Comparison of ENCODE assay signal across 7 cellular contexts in the genomic region with DNA sequence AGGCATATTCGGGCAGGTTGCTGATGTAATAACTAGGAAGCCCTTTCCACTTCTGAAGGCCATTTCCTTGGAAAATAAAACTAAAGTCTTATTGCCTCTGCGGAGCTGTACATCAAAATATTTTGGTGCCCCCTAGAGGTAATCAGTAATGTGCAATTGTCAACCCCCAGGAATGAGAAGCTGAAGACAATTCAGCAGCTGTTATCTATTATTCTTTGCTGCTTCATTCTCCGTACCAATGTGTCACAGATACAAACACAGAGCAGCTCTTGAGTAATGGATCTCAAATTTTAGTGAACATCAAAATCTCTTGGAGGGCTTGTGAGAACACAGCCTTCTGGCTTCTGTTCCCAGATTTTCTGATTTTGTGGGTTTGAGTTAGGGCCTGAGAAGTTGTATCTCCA. TPM values are rescaled to one million over a fixed set of nuclear protein-coding genes. Genes with fewer than 3 reads are reported as not detected.
DNase-seq lines count a peak whose midpoint lies in the region; ATAC-seq and TF ChIP-seq lines count a peak whose summit lies in the region.

No MANE protein-coding gene starts in this region.

- no peak for TF ChIP-seq EP300 in suprapubic skin (IDR thresholded peaks at IDR 0.05)

- H3K9me3 ChIP-seq in SJCRH30 (replicated peaks) (no peaks in the 10 kb centered on the region), suprapubic skin (no peaks in the 10 kb centered on the region), aorta (ENCODE audit: control insufficient read depth, low read length) (no peaks in the 10 kb centered on the region)

- no peak for TF ChIP-seq POLR2A in suprapubic skin (IDR thresholded peaks at IDR 0.05)

- peak; percentile 29 for DNase-seq in GM12865 (ENCODE audit: low read depth)
- peak; percentile 72 to 81 for DNase-seq in Kasumi-1 (lab: John Stamatoyannopoulos, UW)
- DNase-seq in SJCRH30 = peak; percentile 16 to 66
- peak; percentile 89 for DNase-seq in fibroblast of the aortic adventitia (ENCODE audit: low read depth)
- DNase-seq in sciatic nerve (ENCODE audit: low spot score) = no peak
- DNase-seq in suprapubic skin (ENCODE audit: low spot score in 2 of 2) = no peak
- DNase-seq in aorta = no peak

- intact Hi-C loops in sciatic nerve (cut with DNase I) = no loop called here
- intact Hi-C loops in aorta (cut with DNase I) = loop anchor here in 1 of 2 donors (10.0 kb wide), 1 partner anchor 1023 kb away; no protein-coding TSS in a partner anchor

- H3K36me3 ChIP-seq in SJCRH30 (no peaks in the 10 kb centered on the region), suprapubic skin (no peaks in the 10 kb centered on the region), aorta (ENCODE audit: control insufficient read depth in 1 of 2, insufficient read depth in 2 of 2, low read length in 1 of 2) (no peaks in the 10 kb centered on the region)

- H3K27me3 ChIP-seq in SJCRH30 (peaks cover 8% of the 10 kb centered on the region; the same call in 1 of the 2 replicates), suprapubic skin (peaks cover 10% of the 10 kb centered on the region), aorta (ENCODE audit: control insufficient read depth in 1 of 2, insufficient read depth in 2 of 2, low read length in 1 of 2) (no peaks in the 10 kb centered on the region)

- H3K4me1 ChIP-seq in SJCRH30 (no peaks in the 10 kb centered on the region), suprapubic skin (peaks cover 18% of the 10 kb centered on the region), aorta (ENCODE audit: control insufficient read depth in 1 of 2, insufficient read depth in 2 of 2, low read length in 2 of 2) (no peaks in the 10 kb centered on the region)

- ATAC-seq in sciatic nerve (peak; percentile 61), aorta (ENCODE audit: low FRiP score) (no peak)

- 4% methylated on average over 3 of the region's 3 CpGs for WGBS in suprapubic skin
- 10 to 12% methylated on average over 3 of the region's 3 CpGs for WGBS in aorta, 2 donors

- peak; percentile 46 for TF ChIP-seq CTCF in GM12865 (IDR thresholded peaks at IDR 0.05; ENCODE audit: insufficient read depth, low read depth, low read length, missing control alignments)
- peak; percentile 71 for TF ChIP-seq CTCF in fibroblast of the aortic adventitia (IDR thresholded peaks at IDR 0.05; ENCODE audit: insufficient read depth, low read length)
- TF ChIP-seq CTCF in suprapubic skin (IDR thresholded peaks at IDR 0.05) = peak in 1 of 2 donors; percentile 55

- H3K27ac ChIP-seq in SJCRH30 (no peak overlapping the region), suprapubic skin (no peak overlapping the region), aorta (ENCODE audit: low read depth in 1 of 2, low read length in 2 of 2) (no peak overlapping the region)

- H3K4me3 ChIP-seq in GM12865 (ENCODE audit: low read depth, low read length) = no peak overlapping the region
- no peak overlapping the region for H3K4me3 ChIP-seq in SJCRH30
- H3K4me3 ChIP-seq in fibroblast of the aortic adventitia (ENCODE audit: low read depth, low read length) = no peak overlapping the region
- H3K4me3 ChIP-seq in suprapubic skin = no peak overlapping the region
- no peak overlapping the region for H3K4me3 ChIP-seq in aorta (ENCODE audit: low read length in 2 of 2)

RNA-seq across cellular contexts. Expression of a gene that starts 3.5 kb away (rescaled TPM):
- 0.77 and 2.3 TPM in 2 replicates for total RNA-seq in SJCRH30 (2014; rRNA removed; shearing (Covaris generic))
- 46.4 and 65.1 TPM in 2 replicates for total RNA-seq in fibroblast of the aortic adventitia (ENCODE audit: low replicate concordance)
- 159 TPM for total RNA-seq in sciatic nerve
- total RNA-seq in suprapubic skin = 1 to 10 TPM; 2.5 to 4.7 (median 3.0) TPM
- 100 to 1,000 TPM in 1 of 2 donors, 10 to 100 TPM in 1; 31.3 to 119 TPM for total RNA-seq in aorta
- polyA plus RNA-seq in aorta = 10 to 100 TPM in 1 of 2 donors, 1 to 10 TPM in 1; 1.3 to 15.1 TPM

Comparison
In these comparisons a context has a peak if more than half of its experiments do, and no peak if none do; other contexts are left out.
1. DNase-seq: peak in GM12865 (single experiment), Kasumi-1 (2 of 2), SJCRH30 (2 of 2) and fibroblast of the aortic adventitia (single experiment); none in sciatic nerve (single experiment), suprapubic skin (0 of 2) and aorta (0 of 2).